ENCODE assay signal across 26 cellular contexts in the genomic region with DNA sequence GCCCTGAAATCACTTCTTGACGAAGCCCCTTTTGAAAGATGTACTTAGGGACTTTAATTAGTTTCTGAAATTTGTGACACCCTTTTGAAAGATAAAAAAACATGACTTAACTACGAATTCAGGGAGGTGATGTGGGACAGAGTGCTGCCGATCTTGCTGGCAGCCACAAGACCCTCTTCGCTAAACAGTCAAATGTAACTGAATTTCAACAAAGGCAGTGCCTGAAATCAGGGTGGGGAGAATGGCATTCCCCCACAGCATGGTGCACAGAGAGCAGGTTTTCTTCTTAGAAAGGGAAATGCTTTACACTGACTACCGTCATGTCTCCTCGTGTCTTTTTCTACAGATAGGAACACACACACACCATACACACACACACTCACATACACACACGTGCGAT.
"Had no signal": no experiment of that assay in that cellular context is flagged by ENCODE, and none has a peak within 500 bp of the region (broad histone marks: within the 10 kb centered on the region; RNA-seq: fewer than 3 reads in every experiment).

No MANE protein-coding gene starts in this region.

- H3K27ac ChIP-seq: gastrocnemius medialis, hepatocyte, left lung, ovary, psoas muscle, sigmoid colon, stomach, thyroid gland, vagina had no signal

- H3K27ac Mint-ChIP-seq: effector memory CD8-positive, alpha-beta T cell; naive thymus-derived CD4-positive, alpha-beta T cell; nephron; stimulated activated effector memory CD8-positive, alpha-beta T cell treated with anti-CD3 and anti-CD28 coated beads, Interleukin-12 subunit alpha, Interleukin-12 subunit beta, amount 100 ng/mL, for 72 hours had no signal

- H3K27me3 ChIP-seq: gastrocnemius medialis, hepatocyte, left lung, ovary, sigmoid colon, stomach, thyroid gland, vagina had no signal

- ATAC-seq: effector memory CD8-positive, alpha-beta T cell; gastrocnemius medialis; left cardiac atrium; left lung; naive thymus-derived CD4-positive, alpha-beta T cell; psoas muscle; right cardiac atrium; stimulated activated effector memory CD8-positive, alpha-beta T cell treated with anti-CD3 and anti-CD28 coated beads, Interleukin-12 subunit alpha, Interleukin-12 subunit beta, amount 100 ng/mL, for 72 hours had no signal

- DNase-seq: cortex of kidney; effector memory CD8-positive, alpha-beta T cell; gastrocnemius medialis; head of caudate nucleus; left cardiac atrium; left lung; mesenchymal stem cell; midbrain; naive thymus-derived CD4-positive, alpha-beta T cell; occipital lobe; ovary; posterior cingulate gyrus; psoas muscle; right cardiac atrium; sigmoid colon; stimulated activated CD4-positive, alpha-beta T cell treated with anti-CD3 and anti-CD28 coated beads, Interleukin-2, amount 100 ng/mL, for 24 hours; stimulated activated CD4-positive, alpha-beta T cell treated with anti-CD3 and anti-CD28 coated beads, Interleukin-4, amount 100 ng/mL, for 24 hours; stimulated activated naive CD4-positive, alpha-beta T cell treated with Interleukin-2 at 50 U/mL for 16 hours; stomach; thyroid gland; trophoblast cell had no signal

- H3K4me2 ChIP-seq: hepatocyte had no signal

- H3K4me3 Mint-ChIP-seq: effector memory CD8-positive, alpha-beta T cell; naive thymus-derived CD4-positive, alpha-beta T cell; nephron; stimulated activated effector memory CD8-positive, alpha-beta T cell treated with anti-CD3 and anti-CD28 coated beads, Interleukin-12 subunit alpha, Interleukin-12 subunit beta, amount 100 ng/mL, for 72 hours had no signal

- FAIRE-seq: islet of Langerhans had no signal

- H3K27me3 Mint-ChIP-seq: effector memory CD8-positive, alpha-beta T cell; naive thymus-derived CD4-positive, alpha-beta T cell had no signal

- H3K36me3 ChIP-seq: gastrocnemius medialis, left lung, ovary, sigmoid colon, stomach, thyroid gland, vagina had no signal

- H3K9me3 Mint-ChIP-seq: nephron had no signal

- H3K79me2 ChIP-seq: hepatocyte had no signal

- H3K4me1 Mint-ChIP-seq: nephron; stimulated activated effector memory CD8-positive, alpha-beta T cell treated with anti-CD3 and anti-CD28 coated beads, Interleukin-12 subunit alpha, Interleukin-12 subunit beta, amount 100 ng/mL, for 72 hours had no signal

- H3K4me1 ChIP-seq: gastrocnemius medialis, left lung, psoas muscle, sigmoid colon, stomach, thyroid gland, vagina had no signal

- H2AFZ ChIP-seq: hepatocyte had no signal

- H3K36me3 Mint-ChIP-seq: naive thymus-derived CD4-positive, alpha-beta T cell; stimulated activated effector memory CD8-positive, alpha-beta T cell treated with anti-CD3 and anti-CD28 coated beads, Interleukin-12 subunit alpha, Interleukin-12 subunit beta, amount 100 ng/mL, for 72 hours had no signal

- H3K4me3 ChIP-seq: gastrocnemius medialis, hepatocyte, left lung, ovary, psoas muscle, sigmoid colon, stomach, thyroid gland, vagina had no signal

- H3K9me3 ChIP-seq: gastrocnemius medialis, left lung, ovary, psoas muscle, sigmoid colon, stomach, thyroid gland, vagina had no signal
